22 cellular contexts compared by ENCODE assay signal in genomic region chr9:18275313-18275990, GRCh38.
"Had no signal": no experiment of that assay in that cellular context is flagged by ENCODE, and none has a peak within 500 bp of the region (broad histone marks: within the 10 kb centered on the region; RNA-seq: fewer than 3 reads in every experiment).

No MANE protein-coding gene starts in this region.

- H3K9me3 ChIP-seq: ovary, tibial artery had no signal

- H3K4me1 ChIP-seq: upper lobe of right lung had no signal

- ATAC-seq: mucosa of descending colon; naive thymus-derived CD4-positive, alpha-beta T cell; natural killer cell treated with Interleukin-12 subunit alpha and Interleukin-12 subunit beta and Interleukin-15 and Interleukin-18, amount 100 ng/mL, for 72 hours; right cardiac atrium; stimulated activated effector memory CD8-positive, alpha-beta T cell treated with anti-CD3 and anti-CD28 coated beads, Interleukin-12 subunit alpha, Interleukin-12 subunit beta, amount 100 ng/mL, for 72 hours; upper lobe of right lung had no signal

- H3K4me3 ChIP-seq: left ventricle myocardium inferior, lung, mucosa of descending colon, ovary, skin epidermis, suprapubic skin, thoracic aorta, tibial artery, upper lobe of right lung had no signal

- H3K27me3 ChIP-seq: ovary, suprapubic skin, tibial artery, upper lobe of right lung had no signal

- DNase-seq: hippocampal formation; immature natural killer cell; left ventricle myocardium inferior; mucosa of descending colon; naive thymus-derived CD4-positive, alpha-beta T cell; ovary; right cardiac atrium; stimulated activated CD4-positive, alpha-beta T cell treated with anti-CD3 and anti-CD28 coated beads, Interleukin-12 subunit alpha, Interleukin-12 subunit beta, amount 100 ng/mL, for 4 hours; stimulated activated CD4-positive, alpha-beta T cell treated with anti-CD3 and anti-CD28 coated beads, Interleukin-15, amount 100 ng/mL, for 24 hours; stimulated activated CD4-positive, alpha-beta T cell treated with anti-CD3 and anti-CD28 coated beads, Interleukin-4, amount 100 ng/mL, for 24 hours; stimulated activated naive CD4-positive, alpha-beta T cell; tibial artery; trophoblast cell; upper lobe of right lung had no signal

- FAIRE-seq: islet of Langerhans, urothelium cell line had no signal

- H3K36me3 ChIP-seq: left ventricle myocardium inferior, ovary, suprapubic skin, thoracic aorta, upper lobe of right lung had no signal

- H3K27ac ChIP-seq: left ventricle myocardium inferior, ovary, skin epidermis, suprapubic skin, thoracic aorta, tibial artery, upper lobe of right lung had no signal
